Comparison of ENCODE assay signal across 8 cellular contexts in the genomic region with DNA sequence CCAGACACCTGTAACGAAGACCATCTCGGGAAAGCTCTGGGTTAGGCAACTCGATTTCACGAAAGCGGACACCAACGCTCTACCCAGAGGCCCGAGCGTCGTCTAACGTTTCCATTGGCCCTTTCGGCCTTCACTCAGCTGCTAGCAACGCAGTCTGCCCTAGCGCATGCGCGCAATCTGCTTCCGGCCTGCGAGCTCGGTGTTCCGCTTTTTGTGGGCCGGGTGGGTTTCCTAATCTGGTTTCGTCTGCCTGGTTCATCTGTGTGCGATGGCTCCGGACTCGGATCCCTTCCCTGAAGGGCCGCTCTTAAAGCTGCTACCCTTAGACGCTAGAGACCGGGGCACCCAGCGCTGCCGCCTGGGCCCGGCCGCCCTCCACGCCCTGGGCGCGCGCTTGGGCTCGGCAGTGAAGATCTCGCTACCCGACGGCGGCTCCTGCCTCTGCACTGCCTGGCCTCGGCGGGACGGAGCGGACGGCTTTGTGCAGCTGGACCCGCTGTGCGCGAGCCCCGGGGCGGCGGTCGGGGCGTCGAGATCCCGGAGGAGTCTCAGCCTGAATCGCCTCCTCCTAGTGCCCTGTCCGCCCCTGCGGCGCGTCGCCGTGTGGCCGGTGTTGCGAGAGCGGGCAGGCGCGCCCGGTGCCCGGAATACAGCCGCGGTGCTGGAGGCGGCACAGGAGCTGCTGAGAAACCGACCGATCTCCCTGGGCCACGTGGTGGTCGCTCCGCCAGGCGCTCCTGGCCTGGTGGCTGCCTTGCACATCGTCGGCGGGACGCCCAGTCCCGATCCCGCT. TPM values are rescaled to one million over a fixed set of nuclear protein-coding genes. Genes with fewer than 3 reads are reported as not detected.
DNase-seq lines count a peak whose midpoint lies in the region; ATAC-seq and TF ChIP-seq lines count a peak whose summit lies in the region.

No MANE protein-coding gene starts in this region.

- H3K4me3 Mint-ChIP-seq in CD4-positive, CD25-positive, alpha-beta regulatory T cell = peak overlapping the region; percentile 95 to 99 (median 95)

- no peaks in the 10 kb centered on the region for H3K9me3 Mint-ChIP-seq in CD4-positive, CD25-positive, alpha-beta regulatory T cell

- peak; percentile 94 for ATAC-seq in CD4-positive, CD25-positive, alpha-beta regulatory T cell (ENCODE audit: low read depth in 2 of 2)
- ATAC-seq in GM19438 (IDR thresholded peaks at IDR 0.05; ENCODE audit: low read depth, unreplicated experiment) (peak; percentile 74), HG03571 (IDR thresholded peaks at IDR 0.05; ENCODE audit: unreplicated experiment) (peak; percentile 78)

- no peaks in the 10 kb centered on the region for H3K9me3 ChIP-seq in CD4-positive, CD25-positive, alpha-beta regulatory T cell (ENCODE audit: control insufficient read depth in 2 of 2, low read length in 2 of 2)
- H3K9me3 ChIP-seq in liver (ENCODE audit: control insufficient read depth in 4 of 4, low read length in 3 of 4) = no peaks in the 10 kb centered on the region

- peaks cover 10% of the 10 kb centered on the region for H3K36me3 Mint-ChIP-seq in CD4-positive, CD25-positive, alpha-beta regulatory T cell

- peaks cover 17% of the 10 kb centered on the region for H3K36me3 ChIP-seq in CD4-positive, CD25-positive, alpha-beta regulatory T cell (ENCODE audit: control insufficient read depth, insufficient read depth, low read length)
- H3K36me3 ChIP-seq in liver (ENCODE audit: control insufficient read depth in 4 of 4, insufficient read depth in 3 of 4, low read depth in 1 of 4, low read length in 3 of 4) = peaks cover 3 to 20% (median 10%) of the 10 kb centered on the region in 4 donors

- peak overlapping the region; percentile 99 for H3K4me3 ChIP-seq in CD4-positive, CD25-positive, alpha-beta regulatory T cell (ENCODE audit: low read depth, low read length)
- H3K4me3 ChIP-seq in dorsolateral prefrontal cortex (peak overlapping the region; percentile 60 to 99 (median 93)), liver (ENCODE audit: low read depth in 1 of 3, low read length in 3 of 3) (peak overlapping the region; percentile 67 to 88 (median 80))

- intact Hi-C loops in dorsolateral prefrontal cortex (cut with DNase I) = loop anchor here (1.0 to 10.0 kb wide), 6 partner anchors 52 to 235 kb away; a partner anchor contains a TSS

- under 1% methylated on average over 84 of the region's 84 CpGs for WGBS in liver

- H3K9ac ChIP-seq in liver (ENCODE audit: low read depth in 1 of 2, low read length in 2 of 2) = peak overlapping the region; percentile 61 to 96

- peak overlapping the region; percentile 89 for H3K27ac ChIP-seq in CD4-positive, CD25-positive, alpha-beta regulatory T cell (ENCODE audit: insufficient read depth, low read length, poor library complexity, severe bottlenecking)
- H3K27ac ChIP-seq in dorsolateral prefrontal cortex = peak overlapping the region; percentile 68 to 98 (median 94)
- H3K27ac ChIP-seq in liver (ENCODE audit: low read depth in 1 of 2, low read length in 2 of 2) = peak overlapping the region; percentile 93 to 94

- no peak for TF ChIP-seq RAD21 in liver (IDR thresholded peaks at IDR 0.05)

- DNase-seq in CD4-positive, CD25-positive, alpha-beta regulatory T cell = peak; percentile 95 to 99 (median 96)
- DNase-seq in NCI-H774 (lab: John Stamatoyannopoulos, UW) = peak; percentile 96
- peak; percentile 94 to 97 for DNase-seq in activated CD4-positive, alpha-beta T cell treated with anti-CD3 and anti-CD28 coated beads, Interleukin-2, amount 50 U/mL, for 48 hours
- peak; percentile 93 to 97 (median 96) for DNase-seq in dorsolateral prefrontal cortex
- DNase-seq in stimulated activated CD4-positive, alpha-beta T cell treated with anti-CD3 and anti-CD28 coated beads, Interleukin-4, amount 100 ng/mL, for 1 hour = peak; percentile 94

- H3K27me3 Mint-ChIP-seq in CD4-positive, CD25-positive, alpha-beta regulatory T cell = peaks cover under 1% of the 10 kb centered on the region

- peaks cover 29% of the 10 kb centered on the region for H3K4me1 ChIP-seq in CD4-positive, CD25-positive, alpha-beta regulatory T cell (ENCODE audit: control insufficient read depth, insufficient read depth, low read length, poor library complexity, severe bottlenecking)
- peaks cover 10 to 45% (median 37%) of the 10 kb centered on the region in 4 donors for H3K4me1 ChIP-seq in liver (ENCODE audit: control insufficient read depth in 4 of 4, insufficient read depth in 4 of 4, low read length in 3 of 4)

- peaks cover 20 to 43% (median 28%) of the 10 kb centered on the region in 4 donors for H3K4me1 Mint-ChIP-seq in CD4-positive, CD25-positive, alpha-beta regulatory T cell

- TF ChIP-seq CTCF in dorsolateral prefrontal cortex (IDR thresholded peaks at IDR 0.05 in 54 of 56, conservative IDR thresholded peaks at IDR 0.05 in 2 of 56; ENCODE audit: low read depth in 1 of 56, partially characterized antibody in 56 of 56) (peak in 23 of 56 donors; percentile 4 to 60 (median 34)), liver (IDR thresholded peaks at IDR 0.05; ENCODE audit: low read depth, low read length, missing input control) (no peak)

- no peaks in the 10 kb centered on the region for H3K27me3 ChIP-seq in CD4-positive, CD25-positive, alpha-beta regulatory T cell (ENCODE audit: control insufficient read depth, insufficient read depth, low read length)
- H3K27me3 ChIP-seq in dorsolateral prefrontal cortex (no peaks in the 10 kb centered on the region), liver (ENCODE audit: control insufficient read depth in 4 of 4, insufficient read depth in 4 of 4, low read length in 3 of 4) (no peaks in the 10 kb centered on the region)

- H3K27ac Mint-ChIP-seq in CD4-positive, CD25-positive, alpha-beta regulatory T cell = peak overlapping the region; percentile 94 to 98 (median 98)

TF ChIP-seq in liver, 16 proteins besides CTCF, POLR2A, EP300 and RAD21 (continues in another document):
- TF ChIP-seq HNF4A (conservative IDR thresholded peaks at IDR 0.05) (no peak), GABPA (IDR thresholded peaks at IDR 0.05 in 1 of 2, conservative IDR thresholded peaks at IDR 0.05 in 1 of 2) (peak; percentile 81 to 94), EGR1 (IDR thresholded peaks at IDR 0.05; ENCODE audit: low read depth in 2 of 2) (no peak), RXRA (IDR thresholded peaks at IDR 0.05) (peak in 1 of 2 donors; percentile 15), NR2F2 (IDR thresholded peaks at IDR 0.05) (no peak), YY1 (IDR thresholded peaks at IDR 0.05) (peak; percentile 81), SP1 (IDR thresholded peaks at IDR 0.05) (peak; percentile 78), TAF1 (conservative IDR thresholded peaks at IDR 0.05) (peak; percentile 87), JUND (IDR thresholded peaks at IDR 0.05) (no peak)
- TF ChIP-seq, protein P1, sequence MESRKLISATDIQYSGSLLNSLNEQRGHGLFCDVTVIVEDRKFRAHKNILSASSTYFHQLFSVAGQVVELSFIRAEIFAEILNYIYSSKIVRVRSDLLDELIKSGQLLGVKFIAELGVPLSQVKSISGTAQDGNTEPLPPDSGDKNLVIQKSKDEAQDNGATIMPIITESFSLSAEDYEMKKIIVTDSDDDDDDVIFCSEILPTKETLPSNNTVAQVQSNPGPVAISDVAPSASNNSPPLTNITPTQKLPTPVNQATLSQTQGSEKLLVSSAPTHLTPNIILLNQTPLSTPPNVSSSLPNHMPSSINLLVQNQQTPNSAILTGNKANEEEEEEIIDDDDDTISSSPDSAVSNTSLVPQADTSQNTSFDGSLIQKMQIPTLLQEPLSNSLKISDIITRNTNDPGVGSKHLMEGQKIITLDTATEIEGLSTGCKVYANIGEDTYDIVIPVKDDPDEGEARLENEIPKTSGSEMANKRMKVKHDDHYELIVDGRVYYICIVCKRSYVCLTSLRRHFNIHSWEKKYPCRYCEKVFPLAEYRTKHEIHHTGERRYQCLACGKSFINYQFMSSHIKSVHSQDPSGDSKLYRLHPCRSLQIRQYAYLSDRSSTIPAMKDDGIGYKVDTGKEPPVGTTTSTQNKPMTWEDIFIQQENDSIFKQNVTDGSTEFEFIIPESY (IDR thresholded peaks at IDR 0.05) = peak; percentile 67
- TF ChIP-seq, protein P2, sequence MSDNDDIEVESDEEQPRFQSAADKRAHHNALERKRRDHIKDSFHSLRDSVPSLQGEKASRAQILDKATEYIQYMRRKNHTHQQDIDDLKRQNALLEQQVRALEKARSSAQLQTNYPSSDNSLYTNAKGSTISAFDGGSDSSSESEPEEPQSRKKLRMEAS (IDR thresholded peaks at IDR 0.05) = no peak
- TF ChIP-seq, protein P3, sequence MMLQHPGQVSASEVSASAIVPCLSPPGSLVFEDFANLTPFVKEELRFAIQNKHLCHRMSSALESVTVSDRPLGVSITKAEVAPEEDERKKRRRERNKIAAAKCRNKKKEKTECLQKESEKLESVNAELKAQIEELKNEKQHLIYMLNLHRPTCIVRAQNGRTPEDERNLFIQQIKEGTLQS (IDR thresholded peaks at IDR 0.05) = no peak
- TF ChIP-seq, protein P4, sequence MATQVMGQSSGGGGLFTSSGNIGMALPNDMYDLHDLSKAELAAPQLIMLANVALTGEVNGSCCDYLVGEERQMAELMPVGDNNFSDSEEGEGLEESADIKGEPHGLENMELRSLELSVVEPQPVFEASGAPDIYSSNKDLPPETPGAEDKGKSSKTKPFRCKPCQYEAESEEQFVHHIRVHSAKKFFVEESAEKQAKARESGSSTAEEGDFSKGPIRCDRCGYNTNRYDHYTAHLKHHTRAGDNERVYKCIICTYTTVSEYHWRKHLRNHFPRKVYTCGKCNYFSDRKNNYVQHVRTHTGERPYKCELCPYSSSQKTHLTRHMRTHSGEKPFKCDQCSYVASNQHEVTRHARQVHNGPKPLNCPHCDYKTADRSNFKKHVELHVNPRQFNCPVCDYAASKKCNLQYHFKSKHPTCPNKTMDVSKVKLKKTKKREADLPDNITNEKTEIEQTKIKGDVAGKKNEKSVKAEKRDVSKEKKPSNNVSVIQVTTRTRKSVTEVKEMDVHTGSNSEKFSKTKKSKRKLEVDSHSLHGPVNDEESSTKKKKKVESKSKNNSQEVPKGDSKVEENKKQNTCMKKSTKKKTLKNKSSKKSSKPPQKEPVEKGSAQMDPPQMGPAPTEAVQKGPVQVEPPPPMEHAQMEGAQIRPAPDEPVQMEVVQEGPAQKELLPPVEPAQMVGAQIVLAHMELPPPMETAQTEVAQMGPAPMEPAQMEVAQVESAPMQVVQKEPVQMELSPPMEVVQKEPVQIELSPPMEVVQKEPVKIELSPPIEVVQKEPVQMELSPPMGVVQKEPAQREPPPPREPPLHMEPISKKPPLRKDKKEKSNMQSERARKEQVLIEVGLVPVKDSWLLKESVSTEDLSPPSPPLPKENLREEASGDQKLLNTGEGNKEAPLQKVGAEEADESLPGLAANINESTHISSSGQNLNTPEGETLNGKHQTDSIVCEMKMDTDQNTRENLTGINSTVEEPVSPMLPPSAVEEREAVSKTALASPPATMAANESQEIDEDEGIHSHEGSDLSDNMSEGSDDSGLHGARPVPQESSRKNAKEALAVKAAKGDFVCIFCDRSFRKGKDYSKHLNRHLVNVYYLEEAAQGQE (IDR thresholded peaks at IDR 0.05) = peak; percentile 87

RNA-seq across cellular contexts. Expression of a gene that starts 24.0 kb away (rescaled TPM):
- total RNA-seq in CD4-positive, CD25-positive, alpha-beta regulatory T cell = 1.0 TPM
- polyA plus RNA-seq in CD4-positive, CD25-positive, alpha-beta regulatory T cell = 1 to 10 TPM in 1 of 4 donors, under 1 TPM in 3; 0.16 to 1.0 (median 0.73) TPM
- total RNA-seq in dorsolateral prefrontal cortex (100 to 1,000 TPM; 103 to 309 (median 166) TPM), liver (1,000 to 10,000 TPM in 1 of 2 donors, 100 to 1,000 TPM in 1; 720 to 1,079 TPM)
- polyA plus RNA-seq in liver = 100 to 1,000 TPM; 401 to 627 TPM

Comparison
In these comparisons a context has a peak if more than half of its experiments do, and no peak if none do; other contexts are left out.
1. Peak in every context shown above with its lines: DNase-seq, ATAC-seq, H3K4me3 ChIP-seq and H3K27ac ChIP-seq.
2. RNA of a gene that starts 24.0 kb away (total RNA-seq): 720 to 1,079 TPM in liver and 103 to 309 TPM in dorsolateral prefrontal cortex; 1.0 TPM in CD4-positive, CD25-positive, alpha-beta regulatory T cell (single experiment); every median in the first group is over 10 times any median in the second.